ENCODE assay signal across 11 cellular contexts in the genomic region with DNA sequence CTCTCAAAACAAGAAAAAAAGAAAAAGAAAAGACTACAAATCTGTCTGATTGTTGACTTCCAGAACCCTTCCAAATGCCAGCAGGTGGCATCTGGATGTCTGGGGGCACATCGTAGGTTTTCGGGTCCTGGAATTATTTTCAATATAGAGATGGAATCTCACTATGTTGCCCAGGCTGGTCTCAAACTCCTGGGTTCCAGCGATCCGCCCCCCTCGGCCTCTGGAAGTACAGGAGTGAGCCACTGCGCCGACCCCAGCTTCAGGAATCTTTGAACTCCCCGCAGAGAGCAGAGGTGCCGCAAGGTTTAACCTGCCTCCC. TPM values are rescaled to one million over a fixed set of nuclear protein-coding genes. Genes with fewer than 3 reads are reported as not detected.
DNase-seq lines count a peak whose midpoint lies in the region; ATAC-seq and TF ChIP-seq lines count a peak whose summit lies in the region.
"Had no signal": no experiment of that assay in that cellular context is flagged by ENCODE, and none has a peak within 500 bp of the region (broad histone marks: within the 10 kb centered on the region; RNA-seq: fewer than 3 reads in every experiment).

No MANE protein-coding gene starts in this region.

- H3K9me3 Mint-ChIP-seq in activated naive CD4-positive, alpha-beta T cell treated with anti-CD3 and anti-CD28 coated beads, Interleukin-2, amount 50 U/mL, for 24 hours: no peaks in the 10 kb centered on the region
- no peaks in the 10 kb centered on the region for H3K9me3 Mint-ChIP-seq in activated T-helper 17 cell treated with anti-CD3 and anti-CD28 coated beads, Interleukin-2, amount 50 U/mL, for 72 hours
- H3K9me3 Mint-ChIP-seq in type B pancreatic cell: no peaks in the 10 kb centered on the region

- no peak overlapping the region for H3K27ac ChIP-seq in iPS DF 6.9 (ENCODE audit: low read length)

- no peak for DNase-seq in activated naive CD4-positive, alpha-beta T cell treated with Interleukin-2 at 50 U/mL for 16 hours
- DNase-seq in iPS DF 6.9 (ENCODE audit: low read depth, low spot score) (no peak), type B pancreatic cell (ENCODE audit: extremely low spot score, unreplicated experiment) (no peak), H4 (ENCODE audit: low spot score) (no peak), Right ventricle myocardium inferior (ENCODE audit: missing footprints) (no peak), UCSD-AML1 (lab: John Stamatoyannopoulos, UW; ENCODE audit: unreplicated experiment) (no peak)
- DNase-seq: DND-41, posterior cingulate gyrus had no signal

- H3K27me3 ChIP-seq in iPS DF 6.9 (ENCODE audit: control insufficient read depth, insufficient read depth, low read length): no peaks in the 10 kb centered on the region

- no peaks in the 10 kb centered on the region for H3K36me3 ChIP-seq in iPS DF 6.9 (ENCODE audit: control insufficient read depth, insufficient read depth, low read length)

- no CpG with 5 or more reads among the region's 9 CpGs for WGBS in iPS DF 6.9 (ENCODE audit: insufficient coverage, insufficient read length)

- peak overlapping the region; percentile 38; the same call in 1 of the 2 replicates for H3K4me3 ChIP-seq in iPS DF 6.9 (ENCODE audit: low read length)

- ATAC-seq in activated T-helper 17 cell treated with anti-CD3 and anti-CD28 coated beads, Interleukin-2, amount 50 U/mL, for 72 hours (replicated peaks): no peak
- no peak for ATAC-seq in Right ventricle myocardium inferior

- peak overlapping the region; percentile 64 for H3K4me3 Mint-ChIP-seq in activated naive CD4-positive, alpha-beta T cell treated with anti-CD3 and anti-CD28 coated beads, Interleukin-2, amount 50 U/mL, for 24 hours
- peak overlapping the region; percentile 72 for H3K4me3 Mint-ChIP-seq in activated T-helper 17 cell treated with anti-CD3 and anti-CD28 coated beads, Interleukin-2, amount 50 U/mL, for 72 hours
- peak overlapping the region; percentile 74 for H3K4me3 Mint-ChIP-seq in type B pancreatic cell

- H3K4me1 Mint-ChIP-seq in activated naive CD4-positive, alpha-beta T cell treated with anti-CD3 and anti-CD28 coated beads, Interleukin-2, amount 50 U/mL, for 24 hours: peaks cover 65% of the 10 kb centered on the region
- peaks cover 12% of the 10 kb centered on the region for H3K4me1 Mint-ChIP-seq in activated T-helper 17 cell treated with anti-CD3 and anti-CD28 coated beads, Interleukin-2, amount 50 U/mL, for 72 hours
- H3K4me1 Mint-ChIP-seq in type B pancreatic cell (ENCODE audit: unreplicated experiment): peaks cover 7% of the 10 kb centered on the region

- no peaks in the 10 kb centered on the region for H3K27me3 Mint-ChIP-seq in activated naive CD4-positive, alpha-beta T cell treated with anti-CD3 and anti-CD28 coated beads, Interleukin-2, amount 50 U/mL, for 24 hours
- no peaks in the 10 kb centered on the region for H3K27me3 Mint-ChIP-seq in activated T-helper 17 cell treated with anti-CD3 and anti-CD28 coated beads, Interleukin-2, amount 50 U/mL, for 72 hours
- peaks cover 43% of the 10 kb centered on the region for H3K27me3 Mint-ChIP-seq in type B pancreatic cell

- no peaks in the 10 kb centered on the region for H3K36me3 Mint-ChIP-seq in activated naive CD4-positive, alpha-beta T cell treated with anti-CD3 and anti-CD28 coated beads, Interleukin-2, amount 50 U/mL, for 24 hours
- H3K36me3 Mint-ChIP-seq in activated T-helper 17 cell treated with anti-CD3 and anti-CD28 coated beads, Interleukin-2, amount 50 U/mL, for 72 hours (ENCODE audit: low read depth): no peaks in the 10 kb centered on the region
- H3K36me3 Mint-ChIP-seq in type B pancreatic cell: no peaks in the 10 kb centered on the region

- TF ChIP-seq CTCF in type B pancreatic cell (conservative IDR thresholded peaks at IDR 0.05): no peak

- H3K4me1 ChIP-seq in iPS DF 6.9 (ENCODE audit: control insufficient read depth, insufficient read depth, low read length): peaks cover 2% of the 10 kb centered on the region; the same call in 1 of the 2 replicates

- intact Hi-C loops in Right ventricle myocardium inferior (cut with DNase I): no loop called here

- peak overlapping the region; percentile 41 for H3K27ac Mint-ChIP-seq in activated naive CD4-positive, alpha-beta T cell treated with anti-CD3 and anti-CD28 coated beads, Interleukin-2, amount 50 U/mL, for 24 hours
- peak overlapping the region; percentile 67 for H3K27ac Mint-ChIP-seq in activated T-helper 17 cell treated with anti-CD3 and anti-CD28 coated beads, Interleukin-2, amount 50 U/mL, for 72 hours
- peak overlapping the region; percentile 43 for H3K27ac Mint-ChIP-seq in type B pancreatic cell

- no peaks in the 10 kb centered on the region for H3K9me3 ChIP-seq in iPS DF 6.9 (ENCODE audit: control insufficient read depth, insufficient read depth, low read length)

RNA-seq across cellular contexts. Expression of a gene that starts 0.6 kb away (rescaled TPM):
- total RNA-seq in activated T-helper 17 cell treated with anti-CD3 and anti-CD28 coated beads, Interleukin-2, amount 50 U/mL, for 72 hours: 1 to 10 TPM in 1 of 2 donors, not detected in 1; 1.2 TPM
- total RNA-seq in type B pancreatic cell (ENCODE audit: low replicate concordance) (12.3 and 22.6 TPM in 2 replicates), Right ventricle myocardium inferior (not detected)
- not detected in 2 replicates for total RNA-seq in H4 (2014; rRNA removed; shearing (Covaris generic))
- total RNA-seq: lung microvascular endothelial cell had no signal

RNA-seq across cellular contexts. Expression of a gene that starts 26.9 kb away (rescaled TPM):
- total RNA-seq in activated T-helper 17 cell treated with anti-CD3 and anti-CD28 coated beads, Interleukin-2, amount 50 U/mL, for 72 hours: 1 to 10 TPM; 7.6 to 8.3 TPM
- total RNA-seq in type B pancreatic cell (ENCODE audit: low replicate concordance) (not detected in 2 replicates), Right ventricle myocardium inferior (not detected)
- total RNA-seq in H4 (2014; rRNA removed; shearing (Covaris generic)): not detected in 2 replicates
- total RNA-seq: lung microvascular endothelial cell had no signal

RNA-seq across cellular contexts. Expression of a gene that starts 43.1 kb away (rescaled TPM):
- total RNA-seq in activated T-helper 17 cell treated with anti-CD3 and anti-CD28 coated beads, Interleukin-2, amount 50 U/mL, for 72 hours: 10 to 100 TPM; 64.0 to 75.5 TPM
- total RNA-seq in type B pancreatic cell (ENCODE audit: low replicate concordance) (2.5 and 4.4 TPM in 2 replicates), Right ventricle myocardium inferior (0.24 TPM)
- 0.58 TPM in 1 of 2 replicates, not detected in the other for total RNA-seq in H4 (2014; rRNA removed; shearing (Covaris generic))

RNA-seq across cellular contexts. Expression of a gene that starts 53.4 kb away (rescaled TPM):
- 100 to 1,000 TPM; 186 to 250 TPM for total RNA-seq in activated T-helper 17 cell treated with anti-CD3 and anti-CD28 coated beads, Interleukin-2, amount 50 U/mL, for 72 hours
- total RNA-seq in type B pancreatic cell (ENCODE audit: low replicate concordance): 1.4 and 4.3 TPM in 2 replicates
- total RNA-seq in H4 (2014; rRNA removed; shearing (Covaris generic)): 0.37 and 0.90 TPM in 2 replicates
- 1.9 TPM for total RNA-seq in Right ventricle myocardium inferior

Comparison
In these comparisons a context has a peak if more than half of its experiments do, and no peak if none do; other contexts are left out.
1. RNA of a gene that starts 43.1 kb away (total RNA-seq): 64.0 to 75.5 TPM in activated T-helper 17 cell treated with anti-CD3 and anti-CD28 coated beads, Interleukin-2, amount 50 U/mL, for 72 hours; 2.5 to 4.4 TPM in type B pancreatic cell, 0.58 TPM in H4 and 0.24 TPM in Right ventricle myocardium inferior (single experiment); every median in the first group is over 10 times any median in the second.
2. Peak in every context shown above with its lines, with median percentiles within 50 percentile points of each other: H3K27ac Mint-ChIP-seq and H3K4me3 Mint-ChIP-seq.